Comparison of ENCODE assay signal across 34 cellular contexts in the genomic region with DNA sequence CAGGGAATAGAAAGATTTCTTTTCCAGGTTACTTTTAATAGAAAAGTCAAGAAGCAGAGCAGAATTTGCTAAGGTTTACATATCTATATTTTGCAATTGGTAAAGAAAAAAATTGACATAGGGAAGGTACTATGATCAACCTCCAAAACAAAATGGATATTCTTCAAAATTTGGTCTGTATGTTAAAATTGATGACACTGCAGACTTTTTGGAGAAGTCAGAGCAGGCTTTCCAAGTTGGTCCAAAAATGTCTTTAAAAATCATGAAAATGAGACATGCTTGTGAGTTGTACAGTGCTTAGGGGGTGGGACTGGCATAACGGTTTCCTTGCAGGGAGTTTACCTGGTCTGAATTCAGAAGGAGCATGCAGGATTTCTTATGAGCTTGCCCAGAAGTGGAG.
DNase-seq lines count a peak whose midpoint lies in the region; ATAC-seq, FAIRE-seq and TF ChIP-seq lines count a peak whose summit lies in the region.
"Had no signal": no experiment of that assay in that cellular context is flagged by ENCODE, and none has a peak within 500 bp of the region (broad histone marks: within the 10 kb centered on the region; RNA-seq: fewer than 3 reads in every experiment).

No MANE protein-coding gene starts in this region.

- no peak overlapping the region for H2AFZ ChIP-seq in HepG2 (ENCODE audit: low read length)
- H2AFZ ChIP-seq in IMR-90 (replicated peaks; ENCODE audit: low read length, poor library complexity): no peak overlapping the region
- no peak overlapping the region for H2AFZ ChIP-seq in K562 (ENCODE audit: low read depth, low read length)

- no peak overlapping the region for H2BK120ac ChIP-seq in IMR-90 (ENCODE audit: low read depth, low read length)

- H3K36me3 ChIP-seq in HepG2 (replicated peaks in 1 of 2; ENCODE audit: control insufficient read depth in 1 of 2, insufficient read depth in 2 of 2, low read length in 2 of 2) (no peaks in the 10 kb centered on the region), right lobe of liver (no peaks in the 10 kb centered on the region), IMR-90 (ENCODE audit: control insufficient read depth, insufficient read depth, low read length) (no peaks in the 10 kb centered on the region), K562 (ENCODE audit: control insufficient read depth, insufficient read depth, low read length) (no peaks in the 10 kb centered on the region), lower lobe of right lung (no peaks in the 10 kb centered on the region)
- H3K36me3 ChIP-seq: BE2C; BLaER1; BLaER1 treated with 17β-estradiol and CSF1 and Interleukin-3, amounts not matched to agents 10 nM and 100 nM had no signal

- H3K4ac ChIP-seq in IMR-90 (ENCODE audit: low read depth, low read length): no peak overlapping the region

- POLR2A ChIA-PET in HepG2 (lab: Yijun Ruan, JAX): no interaction called here
- POLR2A ChIA-PET in A549 (lab: Yijun Ruan, JAX): no interaction called here
- POLR2A ChIA-PET in IMR-90 (lab: Charles Lee; ENCODE audit: unreplicated experiment): no interaction called here
- POLR2A ChIA-PET in K562 (lab: Yijun Ruan, JAX): no interaction called here

- intact Hi-C loops in HepG2 (cut with micrococcal nuclease; ENCODE audit: unreplicated experiment) (no loop called here), right lobe of liver (cut with DNase I) (no loop called here), IMR-90 (cut with micrococcal nuclease) (no loop called here), K562 (cut with micrococcal nuclease) (no loop called here), lower lobe of right lung (cut with DNase I) (no loop called here)

- ATAC-seq in HepG2: no peak
- ATAC-seq in right lobe of liver: no peak
- ATAC-seq in A549: no peak
- no peak for ATAC-seq in IMR-90 (ENCODE audit: low read depth)
- ATAC-seq in K562: no peak
- ATAC-seq in lower lobe of right lung: no peak
- ATAC-seq: CD8-positive, alpha-beta T cell had no signal

- no peaks in the 10 kb centered on the region for H3K79me1 ChIP-seq in IMR-90 (ENCODE audit: low read depth in 1 of 2, low read length in 2 of 2)

- no peak overlapping the region for H2AK5ac ChIP-seq in IMR-90 (ENCODE audit: low read depth, low read length)

- H2AK9ac ChIP-seq in IMR-90 (replicated peaks; ENCODE audit: low read depth, low read length, poor library complexity): no peak overlapping the region

- 0% methylated on average over 1 of the region's 1 CpG for WGBS in HepG2 (ENCODE audit: low lambda C conversion rate)
- 15% methylated on average over 1 of the region's 1 CpG for WGBS in right lobe of liver (ENCODE audit: insufficient coverage, low coverage, low lambda C conversion rate, missing lambda C conversion rate)
- 8% methylated on average over 1 of the region's 1 CpG for WGBS in A549 (ENCODE audit: missing lambda C conversion rate)
- no CpG with 5 or more reads among the region's 1 CpG for WGBS in IMR-90 (ENCODE audit: extremely low coverage in 2 of 2, insufficient read length in 1 of 2), 2 experiments
- 0% methylated on average over 1 of the region's 1 CpG for WGBS in K562 (ENCODE audit: insufficient coverage, low coverage, missing lambda C conversion rate)

- H4K91ac ChIP-seq in IMR-90 (ENCODE audit: insufficient read depth, low read depth, low read length): no peak overlapping the region

- CTCF ChIA-PET in HepG2 (lab: Yijun Ruan, JAX; ENCODE audit: low intra/inter-chr PET ratio, low total read pairs): no interaction called here
- CTCF ChIA-PET in A549 (lab: Yijun Ruan, JAX): interaction anchor here (1.4 kb wide), 1 partner anchor 14 kb away, joined by 5 read pairs; no protein-coding TSS in a partner anchor
- CTCF ChIA-PET in IMR-90 (lab: Yijun Ruan, JAX): no interaction called here
- CTCF ChIA-PET in K562 (lab: Yijun Ruan, JAX; ENCODE audit: low intra/inter-chr PET ratio): no interaction called here

- H3K27ac ChIP-seq in HepG2 (ENCODE audit: extremely low read length, insufficient read depth, low read length): no peak overlapping the region
- H3K27ac ChIP-seq in right lobe of liver: no peak overlapping the region
- H3K27ac ChIP-seq in A549: no peak overlapping the region
- no peak overlapping the region for H3K27ac ChIP-seq in IMR-90 (ENCODE audit: insufficient read depth, low read length)
- H3K27ac ChIP-seq in K562 (ENCODE audit: extremely low read depth, low read depth, low read length): no peak overlapping the region
- no peak overlapping the region for H3K27ac ChIP-seq in lower lobe of right lung
- H3K27ac ChIP-seq: 22Rv1; BLaER1; BLaER1 treated with 17β-estradiol and CSF1 and Interleukin-3, amounts not matched to agents 10 nM and 100 nM; C4-2B had no signal

- H3K4me1 ChIP-seq in HepG2 (ENCODE audit: insufficient read depth, low read length) (no peaks in the 10 kb centered on the region), right lobe of liver (no peaks in the 10 kb centered on the region), A549 (no peaks in the 10 kb centered on the region), IMR-90 (ENCODE audit: control insufficient read depth, insufficient read depth, low read length) (no peaks in the 10 kb centered on the region), K562 (replicated peaks in 1 of 2; ENCODE audit: control insufficient read depth in 2 of 2, insufficient read depth in 2 of 2, low read length in 2 of 2) (no peaks in the 10 kb centered on the region), lower lobe of right lung (no peaks in the 10 kb centered on the region)
- H3K4me1 ChIP-seq: BE2C; BLaER1; BLaER1 treated with 17β-estradiol and CSF1 and Interleukin-3, amounts not matched to agents 10 nM and 100 nM; Caco-2 had no signal

- no peak overlapping the region for H2BK5ac ChIP-seq in IMR-90 (ENCODE audit: low read depth, low read length, poor library complexity, severe bottlenecking)

- H3K4me2 ChIP-seq in HepG2 (ENCODE audit: low read depth, low read length): no peak overlapping the region
- H3K4me2 ChIP-seq in A549: no peak overlapping the region
- no peak overlapping the region for H3K4me2 ChIP-seq in IMR-90 (ENCODE audit: low read depth, low read length)
- no peak overlapping the region for H3K4me2 ChIP-seq in K562 (ENCODE audit: insufficient read depth, low read length)
- H3K4me2 ChIP-seq: BLaER1; BLaER1 treated with 17β-estradiol and CSF1 and Interleukin-3, amounts not matched to agents 10 nM and 100 nM had no signal

- in situ Hi-C loops in HepG2 (cut with HindIII; ENCODE audit: extremely low pct_ligation_motif_present, low pct_unique_long_range_greater_than_20kb): no loop called here
- in situ Hi-C loops in IMR-90 (cut with MboI; ENCODE audit: low sequenced_read_pairs): no loop called here
- in situ Hi-C loops in K562 (cut with MboI): no loop called here

- H2BK15ac ChIP-seq in IMR-90 (ENCODE audit: low read depth, low read length): no peak overlapping the region

- H3K4me3 ChIP-seq in HepG2 (replicated peaks in 1 of 3; ENCODE audit: insufficient read depth in 1 of 3, low read depth in 2 of 3, low read length in 3 of 3): no peak overlapping the region
- H3K4me3 ChIP-seq in right lobe of liver: no peak overlapping the region
- H3K4me3 ChIP-seq in A549: no peak overlapping the region
- H3K4me3 ChIP-seq in IMR-90 (ENCODE audit: insufficient read depth, low read depth, low read length): no peak overlapping the region
- no peak overlapping the region for H3K4me3 ChIP-seq in K562
- no peak overlapping the region for H3K4me3 ChIP-seq in lower lobe of right lung
- H3K4me3 ChIP-seq: BLaER1; BLaER1 treated with 17β-estradiol and CSF1 and Interleukin-3, amounts not matched to agents 10 nM and 100 nM had no signal

- dilution Hi-C loops in IMR-90 (cut with HindIII; ENCODE audit: low sequenced_read_pairs, unreplicated experiment): no loop called here

- BruUV-seq in HepG2 (replicated peaks; lab: Mats Ljungman, UMichigan): no TSS peak
- BruUV-seq in IMR-90 (replicated peaks; lab: Mats Ljungman, UMichigan): no TSS peak
- no TSS peak for BruUV-seq in K562 (replicated peaks; lab: Mats Ljungman, UMichigan)

- no peak for TF ChIP-seq CTCF in HepG2 (CRISPR knock-in tag; IDR thresholded peaks at IDR 0.05)
- no peak for TF ChIP-seq CTCF in right lobe of liver (IDR thresholded peaks at IDR 0.05)
- no peak for TF ChIP-seq CTCF in A549 (IDR thresholded peaks at IDR 0.05)
- TF ChIP-seq CTCF in IMR-90 (conservative IDR thresholded peaks at IDR 0.05; ENCODE audit: low read depth, low read length): no peak
- TF ChIP-seq CTCF in K562 (IDR thresholded peaks at IDR 0.05 in 2 of 3, conservative IDR thresholded peaks at IDR 0.05 in 1 of 3; ENCODE audit: insufficient read depth in 2 of 3, low read depth in 1 of 3, low read length in 3 of 3): no peak
- no peak for TF ChIP-seq CTCF in lower lobe of right lung (IDR thresholded peaks at IDR 0.05)

- H4K20me1 ChIP-seq in HepG2 (ENCODE audit: insufficient read depth, low read length) (no peaks in the 10 kb centered on the region), IMR-90 (ENCODE audit: insufficient read depth, low read length) (no peaks in the 10 kb centered on the region), K562 (replicated peaks; ENCODE audit: control insufficient read depth, insufficient read depth, low read length) (no peaks in the 10 kb centered on the region)
- H4K20me1 ChIP-seq: BLaER1; BLaER1 treated with 17β-estradiol and CSF1 and Interleukin-3, amounts not matched to agents 10 nM and 100 nM had no signal

- H4K8ac ChIP-seq in IMR-90 (ENCODE audit: low read depth in 2 of 2, low read length in 2 of 2): no peak overlapping the region

- DNase-seq in HepG2 (ENCODE audit: low spot score) (no peak), right lobe of liver (no peak), A549 (ENCODE audit: low read depth in 1 of 2, low spot score in 1 of 2) (no peak), IMR-90 (no peak), K562 (ENCODE audit: extremely low read depth in 1 of 4, low spot score in 3 of 4) (no peak), lower lobe of right lung (no peak), putamen (ENCODE audit: low spot score) (no peak), HuH-7.5 (ENCODE audit: low spot score) (no peak)
- DNase-seq: 8988T; ACHN; AML-193; BE2C; C1 segment of cervical spinal cord; Caco-2; Calu3; CD4-positive, alpha-beta memory T cell; CD4-positive, alpha-beta T cell; CD4-positive, CD25-positive, alpha-beta regulatory T cell; CD8-positive, alpha-beta memory T cell; CD8-positive, alpha-beta T cell; COR-L47; DMS 273 treated with DMSO at 0.1 percent for 48 hours; DMS153; DMS53; DMS79; DMS79 treated with DMSO at 0.1 percent for 48 hours; DND-41; EL had no signal

- no peak overlapping the region for H3K23ac ChIP-seq in IMR-90 (ENCODE audit: low read depth, low read length)

- no peak overlapping the region for H3K14ac ChIP-seq in IMR-90 (replicated peaks; ENCODE audit: low read depth, low read length)

- TF ChIP-seq EP300 in HepG2 (IDR thresholded peaks at IDR 0.05; ENCODE audit: low read depth in 2 of 2, low read length in 2 of 2): no peak
- no peak for TF ChIP-seq EP300 in HepG2 (CRISPR knock-in tag; IDR thresholded peaks at IDR 0.05; ENCODE audit: borderline replicate concordance)
- no peak for TF ChIP-seq EP300 in A549 (IDR thresholded peaks at IDR 0.05)
- no peak for TF ChIP-seq EP300 in K562 (IDR thresholded peaks at IDR 0.05; ENCODE audit: low read length)

- TF ChIP-seq POLR2A in HepG2 (IDR thresholded peaks at IDR 0.05; ENCODE audit: insufficient read depth in 1 of 2, low read depth in 2 of 2, low read length in 2 of 2) (no peak), right lobe of liver (IDR thresholded peaks at IDR 0.05) (no peak), A549 (IDR thresholded peaks at IDR 0.05; ENCODE audit: low read length) (no peak), IMR-90 (IDR thresholded peaks at IDR 0.05; ENCODE audit: low read depth, low read length) (no peak), K562 (conservative IDR thresholded peaks at IDR 0.05) (no peak)

- H3K9ac ChIP-seq in HepG2 (ENCODE audit: insufficient read depth, low read depth, low read length) (no peak overlapping the region), IMR-90 (ENCODE audit: low read depth, low read length) (no peak overlapping the region), K562 (ENCODE audit: insufficient read depth in 1 of 2, low read depth in 2 of 2, low read length in 2 of 2) (no peak overlapping the region)
- H3K9ac ChIP-seq: BLaER1; BLaER1 treated with 17β-estradiol and CSF1 and Interleukin-3, amounts not matched to agents 10 nM and 100 nM had no signal

- H3K79me2 ChIP-seq in HepG2 (ENCODE audit: insufficient read depth, low read length) (no peaks in the 10 kb centered on the region), K562 (ENCODE audit: control insufficient read depth, insufficient read depth, low read length) (no peaks in the 10 kb centered on the region)

- H3K9me3 ChIP-seq in HepG2 (ENCODE audit: low read length) (no peaks in the 10 kb centered on the region), right lobe of liver (no peaks in the 10 kb centered on the region), A549 (no peaks in the 10 kb centered on the region), IMR-90 (ENCODE audit: control insufficient read depth, insufficient read depth, low read length) (no peaks in the 10 kb centered on the region), K562 (replicated peaks; ENCODE audit: control insufficient read depth, insufficient read depth, low read depth, low read length) (no peaks in the 10 kb centered on the region), lower lobe of right lung (no peaks in the 10 kb centered on the region)
- H3K9me3 ChIP-seq: BE2C; BLaER1; BLaER1 treated with 17β-estradiol and CSF1 and Interleukin-3, amounts not matched to agents 10 nM and 100 nM; Caco-2 had no signal

- no peaks in the 10 kb centered on the region for H3K9me1 ChIP-seq in IMR-90 (ENCODE audit: insufficient read depth, low read length)
- no peaks in the 10 kb centered on the region for H3K9me1 ChIP-seq in K562 (ENCODE audit: control insufficient read depth, insufficient read depth, low read length)

- H4K5ac ChIP-seq in IMR-90 (ENCODE audit: low read depth, low read length): no peak overlapping the region

- no peak overlapping the region for H2BK20ac ChIP-seq in IMR-90 (ENCODE audit: low read depth, low read length)

- FAIRE-seq in HepG2 (lab: Jason Lieb, UNC): no peak
- no peak for FAIRE-seq in A549 (lab: Jason Lieb, UNC)
- FAIRE-seq in K562 (lab: Jason Lieb, UNC): no peak
- FAIRE-seq: A204.1, D721Med had no signal

- H3K56ac ChIP-seq in IMR-90 (ENCODE audit: extremely low read depth, insufficient read depth, low read length): no peak overlapping the region

- TF ChIP-seq RAD21 in HepG2 (CRISPR knock-in tag; IDR thresholded peaks at IDR 0.05) (no peak), A549 (conservative IDR thresholded peaks at IDR 0.05 in 1 of 2, IDR thresholded peaks at IDR 0.05 in 1 of 2) (no peak), IMR-90 (IDR thresholded peaks at IDR 0.05; ENCODE audit: low read length) (no peak), K562 (CRISPR knock-in tag; conservative IDR thresholded peaks at IDR 0.05 in 1 of 2, IDR thresholded peaks at IDR 0.05 in 1 of 2) (no peak)

- no peaks in the 10 kb centered on the region for H3K27me3 ChIP-seq in HepG2 (ENCODE audit: control insufficient read depth in 1 of 2, insufficient read depth in 2 of 2, low read length in 2 of 2)
- no peaks in the 10 kb centered on the region for H3K27me3 ChIP-seq in right lobe of liver
- peaks cover 7% of the 10 kb centered on the region for H3K27me3 ChIP-seq in IMR-90 (ENCODE audit: control insufficient read depth, insufficient read depth, low read length)
- no peaks in the 10 kb centered on the region for H3K27me3 ChIP-seq in K562 (ENCODE audit: control insufficient read depth in 2 of 2, insufficient read depth in 2 of 2, low read length in 2 of 2)
- H3K27me3 ChIP-seq in lower lobe of right lung (ENCODE audit: low read depth): no peaks in the 10 kb centered on the region
- H3K27me3 ChIP-seq: BE2C; BLaER1; BLaER1 treated with 17β-estradiol and CSF1 and Interleukin-3, amounts not matched to agents 10 nM and 100 nM had no signal

- no peak overlapping the region for H3K18ac ChIP-seq in IMR-90 (ENCODE audit: low read depth, low read length)
